Comparison of ENCODE assay signal across 7 cellular contexts in genomic region chr17:69326302-69327059, GRCh38. TPM values are rescaled to one million over a fixed set of nuclear protein-coding genes. Genes with fewer than 3 reads are reported as not detected.
A peak's percentile ranks its signal among the peaks of the same experiment; 100 is the strongest.
DNase-seq lines count a peak whose midpoint lies in the region; ATAC-seq and TF ChIP-seq lines count a peak whose summit lies in the region.

No MANE protein-coding gene starts in this region.

- H3K36me3 ChIP-seq in GM06990 (ENCODE audit: control insufficient read depth, insufficient read depth, low read length) = no peaks in the 10 kb centered on the region

- no peaks in the 10 kb centered on the region for H3K27me3 ChIP-seq in GM06990 (replicated peaks; ENCODE audit: control insufficient read depth, insufficient read depth, low read length)

- peak; percentile 10 for ATAC-seq in GM21786 (IDR thresholded peaks at IDR 0.05; ENCODE audit: unreplicated experiment)
- peak; percentile 37 for ATAC-seq in left lobe of liver
- no peak for ATAC-seq in stimulated activated naive CD8-positive, alpha-beta T cell treated with anti-CD3 and anti-CD28 coated beads, Interleukin-15, Interleukin-2, amounts not matched to agents 100 U/mL and 50 U/mL, for 24 hours

- DNase-seq in GM06990 (ENCODE audit: extremely low read depth, insufficient read length) (no peak), NCI-H526 treated with DMSO at 0.1 percent for 48 hours (lab: John Stamatoyannopoulos, UW) (peak; percentile 22), left lobe of liver (ENCODE audit: low spot score) (no peak), MV-4-11 (lab: John Stamatoyannopoulos, UW) (no peak)
- DNase-seq in central memory CD4-positive, alpha-beta T cell = peak; percentile 5
- DNase-seq in stimulated activated naive CD8-positive, alpha-beta T cell treated with anti-CD3 and anti-CD28 coated beads, Interleukin-15, Interleukin-2, amounts not matched to agents 100 U/mL and 50 U/mL, for 24 hours = peak; percentile 7

- no peak for TF ChIP-seq CTCF in GM06990 (IDR thresholded peaks at IDR 0.05; ENCODE audit: insufficient read depth, low read length, poor library complexity, severe bottlenecking)

- peak overlapping the region; percentile 90 for H3K4me3 ChIP-seq in GM06990 (replicated peaks; ENCODE audit: low read depth, low read length)

RNA-seq across cellular contexts. Expression of gene ABCA5, which starts 0.5 kb away (rescaled TPM):
- 48.7 TPM for total RNA-seq in left lobe of liver

Comparison
In these comparisons a context has a peak if more than half of its experiments do, and no peak if none do; other contexts are left out.
1. DNase-seq: peak in NCI-H526 treated with DMSO at 0.1 percent for 48 hours (single experiment), central memory CD4-positive, alpha-beta T cell (single experiment) and stimulated activated naive CD8-positive, alpha-beta T cell treated with anti-CD3 and anti-CD28 coated beads, Interleukin-15, Interleukin-2, amounts not matched to agents 100 U/mL and 50 U/mL, for 24 hours (single experiment); none in GM06990 (single experiment), left lobe of liver (single experiment) and MV-4-11 (single experiment).